Comparison of ENCODE assay signal across 12 cellular contexts in the genomic region with DNA sequence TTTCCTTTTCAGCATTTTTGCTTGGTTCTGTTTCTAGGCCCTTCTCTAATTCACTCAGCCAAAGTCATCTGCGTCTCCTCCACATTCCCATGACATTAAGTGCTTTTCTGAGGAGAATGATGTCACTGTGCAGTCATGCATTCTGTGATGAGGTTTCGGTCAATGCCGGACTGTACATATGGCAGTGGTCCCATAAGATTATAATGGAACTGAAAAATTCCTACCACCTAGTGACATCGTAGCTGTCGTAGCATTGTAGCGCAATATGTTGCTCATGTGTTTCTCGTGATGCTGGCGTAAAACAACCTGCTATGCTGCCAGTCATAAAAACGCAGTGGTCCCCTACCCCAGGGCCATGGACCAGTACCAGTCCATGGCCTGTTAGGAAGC.
DNase-seq lines count a peak whose midpoint lies in the region; ATAC-seq and TF ChIP-seq lines count a peak whose summit lies in the region.
"Had no signal": no experiment of that assay in that cellular context is flagged by ENCODE, and none has a peak within 500 bp of the region (broad histone marks: within the 10 kb centered on the region; RNA-seq: fewer than 3 reads in every experiment).

No MANE protein-coding gene starts in this region.

- H3K4me3 Mint-ChIP-seq in T-cell = no peak overlapping the region
- H3K4me3 Mint-ChIP-seq: activated T-cell treated with anti-CD3 and anti-CD28 coated beads, Interleukin-2, amount 50 U/mL, for 72 hours; central memory CD8-positive, alpha-beta T cell; WTC11 had no signal

- intact Hi-C loops in upper lobe of right lung (cut with DNase I) = no loop called here

- POLR2A ChIA-PET in AG04450 (lab: Yijun Ruan, JAX) = no interaction called here
- POLR2A ChIA-PET in T-cell (lab: Charles Lee) = no interaction called here

- H3K36me3 Mint-ChIP-seq in T-cell = no peaks in the 10 kb centered on the region
- H3K36me3 Mint-ChIP-seq: WTC11 had no signal

- ATAC-seq in T-cell (replicated peaks in 1 of 4) (no peak), upper lobe of right lung (no peak)
- ATAC-seq: activated T-cell treated with anti-CD3 and anti-CD28 coated beads, Interleukin-2, amount 50 U/mL, for 72 hours; WTC11 had no signal

- H3K4me1 Mint-ChIP-seq in T-cell = no peaks in the 10 kb centered on the region
- H3K4me1 Mint-ChIP-seq: central memory CD8-positive, alpha-beta T cell had no signal

- H3K27me3 ChIP-seq in AG04450 (ENCODE audit: control insufficient read depth, insufficient read depth, low read length) = no peaks in the 10 kb centered on the region
- H3K27me3 ChIP-seq in upper lobe of right lung = no peaks in the 10 kb centered on the region

- H3K9me3 ChIP-seq in AG04450 (ENCODE audit: control insufficient read depth, insufficient read depth, low read length) = no peaks in the 10 kb centered on the region
- no peaks in the 10 kb centered on the region for H3K9me3 ChIP-seq in upper lobe of right lung
- H3K9me3 ChIP-seq: spleen had no signal

- H3K27me3 Mint-ChIP-seq in T-cell = peaks cover 9 to 11% of the 10 kb centered on the region in 2 donors

- TF ChIP-seq CTCF in AG04450 (IDR thresholded peaks at IDR 0.05; ENCODE audit: low read depth, low read length) (no peak), upper lobe of right lung (IDR thresholded peaks at IDR 0.05) (no peak)

- H3K27ac Mint-ChIP-seq in T-cell = no peak overlapping the region
- H3K27ac Mint-ChIP-seq: activated T-cell treated with anti-CD3 and anti-CD28 coated beads, Interleukin-2, amount 50 U/mL, for 72 hours; WTC11 had no signal

- no peaks in the 10 kb centered on the region for H3K36me3 ChIP-seq in upper lobe of right lung
- H3K36me3 ChIP-seq: spleen had no signal

- no peak overlapping the region for H3K4me3 ChIP-seq in AG04450 (ENCODE audit: low read depth, low read length)
- H3K4me3 ChIP-seq in upper lobe of right lung = no peak overlapping the region
- H3K4me3 ChIP-seq: spleen had no signal

- no peaks in the 10 kb centered on the region for H3K4me1 ChIP-seq in upper lobe of right lung
- H3K4me1 ChIP-seq: spleen had no signal

- no peaks in the 10 kb centered on the region for H3K9me3 Mint-ChIP-seq in T-cell
- H3K9me3 Mint-ChIP-seq: activated T-cell treated with anti-CD3 and anti-CD28 coated beads, Interleukin-2, amount 50 U/mL, for 72 hours; central memory CD8-positive, alpha-beta T cell; WTC11 had no signal

- CTCF ChIA-PET in AG04450 (lab: Charles Lee) = no interaction called here
- CTCF ChIA-PET in T-cell (lab: Charles Lee) = no interaction called here

- H3K27ac ChIP-seq in AG04450 (ENCODE audit: low read depth, low read length) (peak overlapping the region; percentile 78), upper lobe of right lung (no peak overlapping the region)
- H3K27ac ChIP-seq: spleen had no signal

- DNase-seq in AG04450 (ENCODE audit: low read depth, low spot score) = peak; percentile 62
- peak; percentile 95 for DNase-seq in M059J (ENCODE audit: low read depth)
- DNase-seq in fibroblast of gingiva (ENCODE audit: low read depth) = peak; percentile 59
- DNase-seq in myocyte (ENCODE audit: low read depth) = peak; percentile 43
- no peak for DNase-seq in putamen (ENCODE audit: low spot score)
- DNase-seq in T-cell = no peak
- DNase-seq in upper lobe of right lung = no peak
- DNase-seq in NCI-H187 treated with DMSO at 0.1 percent for 48 hours (lab: John Stamatoyannopoulos, UW) = no peak
- DNase-seq: activated T-cell treated with anti-CD3 and anti-CD28 coated beads, Interleukin-2, amount 50 U/mL, for 72 hours; spleen had no signal

Comparison
In these comparisons a context has a peak if more than half of its experiments do, and no peak if none do; other contexts are left out.
1. DNase-seq: peak in AG04450 (single experiment), M059J (single experiment), fibroblast of gingiva (single experiment) and myocyte (single experiment); none in putamen (single experiment), T-cell (0 of 34), upper lobe of right lung (single experiment) and NCI-H187 treated with DMSO at 0.1 percent for 48 hours (single experiment).